In the genomic region with DNA sequence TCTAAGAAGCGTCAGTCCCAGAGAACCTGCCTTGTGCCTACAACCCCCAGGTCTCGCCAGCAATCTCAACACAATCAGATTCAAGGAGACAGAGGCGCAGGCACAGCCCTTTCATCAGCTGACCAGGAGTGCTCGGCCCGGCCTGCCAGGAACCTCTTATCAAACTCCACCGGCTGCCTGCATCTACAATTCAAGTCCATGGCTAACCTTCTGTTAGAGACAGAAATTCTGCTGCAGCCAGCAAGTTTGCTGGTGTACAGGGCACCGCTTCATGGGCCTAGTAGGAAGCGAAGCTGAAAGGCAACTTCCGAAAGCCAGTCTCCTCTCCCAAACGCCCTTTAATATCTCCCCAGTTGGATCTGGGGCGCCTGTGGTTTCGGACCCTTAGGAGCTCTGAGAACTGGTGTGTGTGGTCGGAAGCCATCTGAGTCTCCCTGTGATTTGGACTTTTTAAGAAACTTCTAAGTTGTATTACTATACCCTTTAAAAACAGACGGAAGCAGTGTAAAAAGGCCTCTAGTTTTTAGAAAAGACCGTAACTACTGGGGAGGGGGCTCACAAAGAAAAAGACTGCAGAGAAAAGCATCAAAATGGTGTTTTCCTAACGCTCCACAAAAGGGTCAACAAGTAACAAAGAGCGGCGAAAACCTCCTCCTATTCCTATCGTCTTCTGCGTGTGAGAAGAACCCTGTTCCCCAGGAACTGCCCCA, we compare ENCODE assay signal across 8 cellular contexts. TPM values are rescaled to one million over a fixed set of nuclear protein-coding genes. Genes with fewer than 3 reads are reported as not detected.
DNase-seq lines count a peak whose midpoint lies in the region; ATAC-seq, FAIRE-seq and TF ChIP-seq lines count a peak whose summit lies in the region.

No MANE protein-coding gene starts in this region.

- no peak for ATAC-seq in activated CD4-positive, alpha-beta T cell treated with anti-CD3 and anti-CD28 coated beads for 36 hours
- ATAC-seq in HG02571 (IDR thresholded peaks at IDR 0.05; ENCODE audit: unreplicated experiment): no peak

- H3K4me3 Mint-ChIP-seq in activated CD4-positive, alpha-beta T cell treated with anti-CD3 and anti-CD28 coated beads for 36 hours: peak overlapping the region; percentile 93

- H3K36me3 ChIP-seq in Peyer's patch (peaks cover 0 to 22% (median 0%) of the 10 kb centered on the region in 3 donors), breast epithelium (no peaks in the 10 kb centered on the region), kidney (ENCODE audit: control insufficient read depth in 1 of 2, insufficient read depth in 2 of 2, low read length in 2 of 2) (peaks cover 0 to under 1% of the 10 kb centered on the region in 2 donors)

- intact Hi-C loops in activated CD4-positive, alpha-beta T cell treated with anti-CD3 and anti-CD28 coated beads for 36 hours (cut with DNase I, micrococcal nuclease): loop anchor here (1.0 to 5.0 kb wide), 13 partner anchors 15 to 970 kb away; a partner anchor contains a TSS
- intact Hi-C loops in breast epithelium (cut with DNase I; ENCODE audit: low total_unique reads): loop anchor here (2.0 kb wide), 1 partner anchor 585 kb away; no protein-coding TSS in a partner anchor
- intact Hi-C loops in kidney (cut with DNase I): no loop called here

- peaks cover 58% of the 10 kb centered on the region for H3K36me3 Mint-ChIP-seq in activated CD4-positive, alpha-beta T cell treated with anti-CD3 and anti-CD28 coated beads for 36 hours (ENCODE audit: low read depth)

- TF ChIP-seq POLR2A in Peyer's patch (IDR thresholded peaks at IDR 0.05): peak; percentile 37 to 62
- no peak for TF ChIP-seq POLR2A in breast epithelium (IDR thresholded peaks at IDR 0.05)

- CTCF ChIA-PET in activated CD4-positive, alpha-beta T cell treated with anti-CD3 and anti-CD28 coated beads for 36 hours (lab: Charles Lee): interaction anchor here (1.5 to 2.1 kb wide), 2 partner anchors 24 to 51 kb away, joined by 4 to 9 read pairs; no protein-coding TSS in a partner anchor

- POLR2A ChIA-PET in activated CD4-positive, alpha-beta T cell treated with anti-CD3 and anti-CD28 coated beads for 36 hours (lab: Charles Lee): no interaction called here

- no peaks in the 10 kb centered on the region for H3K27me3 Mint-ChIP-seq in activated CD4-positive, alpha-beta T cell treated with anti-CD3 and anti-CD28 coated beads for 36 hours

- no peak for FAIRE-seq in kidney (lab: Jason Lieb, UNC)

- H3K9ac ChIP-seq in kidney (ENCODE audit: low read length in 2 of 2): peak overlapping the region; percentile 80 to 88

- H3K9me3 Mint-ChIP-seq in activated CD4-positive, alpha-beta T cell treated with anti-CD3 and anti-CD28 coated beads for 36 hours (ENCODE audit: low read depth): peaks cover 4% of the 10 kb centered on the region

- H3K27me3 ChIP-seq in Peyer's patch: no peaks in the 10 kb centered on the region
- no peaks in the 10 kb centered on the region for H3K27me3 ChIP-seq in breast epithelium

- DNase-seq in activated CD4-positive, alpha-beta T cell treated with anti-CD3 and anti-CD28 coated beads for 36 hours: peak; percentile 44
- DNase-seq in activated CD4-positive, alpha-beta T cell treated with anti-CD3 and anti-CD28 coated beads, Interleukin-2, amount 50 U/mL, for 4 hours: no peak
- DNase-seq in Peyer's patch: peak; percentile 64 to 83 (median 75)
- DNase-seq in breast epithelium (ENCODE audit: low spot score in 2 of 2): no peak
- no peak for DNase-seq in kidney
- peak; percentile 47 for DNase-seq in stimulated activated CD8-positive, alpha-beta memory T cell treated with anti-CD3 and anti-CD28 coated beads, Interleukin-4, amount 100 ng/mL, for 48 hours
- DNase-seq in iPS-NIHi7 (ENCODE audit: extremely low spot score): no peak

- H3K4me3 ChIP-seq in Peyer's patch: peak overlapping the region; percentile 75 to 96 (median 86)
- H3K4me3 ChIP-seq in breast epithelium: peak overlapping the region; percentile 85 to 93 (median 92)
- peak overlapping the region; percentile 84 to 94 for H3K4me3 ChIP-seq in kidney (ENCODE audit: low read length in 2 of 2)

- H3K4me1 ChIP-seq in Peyer's patch (peaks cover 0 to 42% (median 16%) of the 10 kb centered on the region in 4 donors), breast epithelium (no peaks in the 10 kb centered on the region), kidney (ENCODE audit: control insufficient read depth in 1 of 2, insufficient read depth in 1 of 2, low read depth in 1 of 2, low read length in 2 of 2) (peaks cover 16% of the 10 kb centered on the region in 2 donors)

- peak overlapping the region; percentile 89 for H3K27ac Mint-ChIP-seq in activated CD4-positive, alpha-beta T cell treated with anti-CD3 and anti-CD28 coated beads for 36 hours

- H3K4me1 Mint-ChIP-seq in activated CD4-positive, alpha-beta T cell treated with anti-CD3 and anti-CD28 coated beads for 36 hours: peaks cover 48% of the 10 kb centered on the region

- TF ChIP-seq CTCF in Peyer's patch (IDR thresholded peaks at IDR 0.05): no peak
- no peak for TF ChIP-seq CTCF in breast epithelium (IDR thresholded peaks at IDR 0.05)
- TF ChIP-seq CTCF in kidney (IDR thresholded peaks at IDR 0.05; ENCODE audit: borderline replicate concordance, extremely low read depth, insufficient read depth): no peak

- H3K27ac ChIP-seq in Peyer's patch: peak overlapping the region; percentile 99 to 100 (median 99)
- peak overlapping the region; percentile 99 for H3K27ac ChIP-seq in breast epithelium
- H3K27ac ChIP-seq in kidney (ENCODE audit: low read depth in 2 of 2, low read length in 2 of 2): peak overlapping the region; percentile 63 to 86

- no peaks in the 10 kb centered on the region for H3K9me3 ChIP-seq in Peyer's patch
- H3K9me3 ChIP-seq in breast epithelium: no peaks in the 10 kb centered on the region
- H3K9me3 ChIP-seq in kidney (ENCODE audit: control insufficient read depth in 1 of 2, low read length in 2 of 2): no peaks in the 10 kb centered on the region

RNA-seq across cellular contexts. Expression of a gene that starts 1.7 kb away (rescaled TPM):
- total RNA-seq in activated CD4-positive, alpha-beta T cell treated with anti-CD3 and anti-CD28 coated beads for 36 hours: 100 to 1,000 TPM; 197 to 203 TPM
- total RNA-seq in Peyer's patch (100 to 1,000 TPM; 201 to 515 (median 470) TPM), breast epithelium (100 to 1,000 TPM in 1 of 3 donors, 10 to 100 TPM in 2; 29.1 to 154 (median 59.3) TPM), kidney (636 TPM)
- 154 TPM for polyA plus RNA-seq in kidney (ENCODE audit: insufficient read depth, low read depth, low replicate concordance)

Comparison
In these comparisons a context has a peak if more than half of its experiments do, and no peak if none do; other contexts are left out.
1. DNase-seq: peak in activated CD4-positive, alpha-beta T cell treated with anti-CD3 and anti-CD28 coated beads for 36 hours (single experiment), Peyer's patch (3 of 3) and stimulated activated CD8-positive, alpha-beta memory T cell treated with anti-CD3 and anti-CD28 coated beads, Interleukin-4, amount 100 ng/mL, for 48 hours (single experiment); none in activated CD4-positive, alpha-beta T cell treated with anti-CD3 and anti-CD28 coated beads, Interleukin-2, amount 50 U/mL, for 4 hours (0 of 2), breast epithelium (0 of 2), kidney (single experiment) and iPS-NIHi7 (single experiment).
2. Peak in every context shown above with its lines, with median percentiles within 50 percentile points of each other: H3K27ac ChIP-seq and H3K4me3 ChIP-seq.